19 cellular contexts compared by ENCODE assay signal in genomic region chr6:33123181-33123580, GRCh38. TPM values are rescaled to one million over a fixed set of nuclear protein-coding genes. Genes with fewer than 3 reads are reported as not detected.
DNase-seq lines count a peak whose midpoint lies in the region; ATAC-seq, FAIRE-seq and TF ChIP-seq lines count a peak whose summit lies in the region.
"Had no signal": no experiment of that assay in that cellular context is flagged by ENCODE, and none has a peak within 500 bp of the region (broad histone marks: within the 10 kb centered on the region; RNA-seq: fewer than 3 reads in every experiment).

No MANE protein-coding gene starts in this region.

- FAIRE-seq in K562 (lab: Jason Lieb, UNC), result no peak

- no peak for DNase-seq in GM23338 (ENCODE audit: low spot score)
- DNase-seq in K562 (ENCODE audit: extremely low read depth in 1 of 4, low spot score in 3 of 4), result no peak
- no peak for DNase-seq in NOMO-1 (lab: John Stamatoyannopoulos, UW; ENCODE audit: unreplicated experiment in 2 of 2)
- DNase-seq in BE2C, result no peak
- DNase-seq in iPS-NIHi11 (ENCODE audit: low spot score), result no peak
- DNase-seq: CD4-positive, alpha-beta T cell; NCI-H1417 treated with DMSO at 0.1 percent for 48 hours; NCI-H345 had no signal

- peaks cover 79% of the 10 kb centered on the region for H3K36me3 Mint-ChIP-seq in GM23338 (ENCODE audit: low read depth)

- H4K20me1 ChIP-seq in GM23338 (replicated peaks; ENCODE audit: insufficient read depth) (peaks cover 11% of the 10 kb centered on the region), K562 (replicated peaks; ENCODE audit: control insufficient read depth, insufficient read depth, low read length) (no peaks in the 10 kb centered on the region)
- H4K20me1 ChIP-seq: BLaER1 treated with 17β-estradiol and CSF1 and Interleukin-3, amounts not matched to agents 10 nM and 100 nM had no signal

- TF ChIP-seq CTCF in GM23338 (conservative IDR thresholded peaks at IDR 0.05; ENCODE audit: low read depth in 2 of 2) (no peak), HEK293 (tag by site-specific recombination; IDR thresholded peaks at IDR 0.05) (no peak), K562 (IDR thresholded peaks at IDR 0.05 in 2 of 3, conservative IDR thresholded peaks at IDR 0.05 in 1 of 3; ENCODE audit: insufficient read depth in 2 of 3, low read depth in 1 of 3, low read length in 3 of 3) (no peak), BE2C (IDR thresholded peaks at IDR 0.05; ENCODE audit: low read depth, low read length) (no peak)

- peaks cover 45% of the 10 kb centered on the region for H3K4me1 Mint-ChIP-seq in GM23338

- H3K9ac ChIP-seq in K562 (ENCODE audit: insufficient read depth in 1 of 2, low read depth in 2 of 2, low read length in 2 of 2) (no peak overlapping the region), iPS-18a (ENCODE audit: low read length) (no peak overlapping the region)
- H3K9ac ChIP-seq: BLaER1 treated with 17β-estradiol and CSF1 and Interleukin-3, amounts not matched to agents 10 nM and 100 nM; GM23248 had no signal

- POLR2A ChIA-PET in HEK293 (lab: Yijun Ruan, JAX) (interaction anchor here (1.0 kb wide), 1 partner anchor 148 kb away, joined by 5 read pairs; the partner anchor contains the start of genes RPS18 and VPS52), K562 (lab: Yijun Ruan, JAX) (interaction anchor here (1.2 to 2.5 kb wide), 2 partner anchors 125 to 149 kb away, joined by 5 to 12 read pairs; partner anchors contain the start of genes RPS18 and VPS52)

- H3K27ac Mint-ChIP-seq in GM23338, result no peak overlapping the region
- H3K27ac Mint-ChIP-seq: CD4-positive, alpha-beta T cell had no signal

- H3K4me1 ChIP-seq in GM23338 (ENCODE audit: insufficient read depth), result peaks cover 44% of the 10 kb centered on the region
- no peaks in the 10 kb centered on the region for H3K4me1 ChIP-seq in HEK293 (ENCODE audit: control insufficient read depth, insufficient read depth, low read length)
- no peaks in the 10 kb centered on the region for H3K4me1 ChIP-seq in K562 (replicated peaks in 1 of 2; ENCODE audit: control insufficient read depth in 2 of 2, insufficient read depth in 2 of 2, low read length in 2 of 2)
- H3K4me1 ChIP-seq in iPS-18a (ENCODE audit: control insufficient read depth, low read depth, low read length), result peaks cover 41% of the 10 kb centered on the region
- H3K4me1 ChIP-seq in BE2C, result no peaks in the 10 kb centered on the region
- H3K4me1 ChIP-seq: SJCRH30 had no signal

- peaks cover 85% of the 10 kb centered on the region for H3K79me2 ChIP-seq in GM23338 (replicated peaks; ENCODE audit: insufficient read depth)
- H3K79me2 ChIP-seq in K562 (ENCODE audit: control insufficient read depth, insufficient read depth, low read length), result no peaks in the 10 kb centered on the region

- TF ChIP-seq EP300 in K562 (IDR thresholded peaks at IDR 0.05; ENCODE audit: low read length), result no peak

- no peaks in the 10 kb centered on the region for H3K9me1 ChIP-seq in K562 (ENCODE audit: control insufficient read depth, insufficient read depth, low read length)

- H3K4me3 Mint-ChIP-seq in GM23338, result peak overlapping the region; percentile 0; the same call in 1 of the 3 replicates
- H3K4me3 Mint-ChIP-seq: CD4-positive, alpha-beta T cell had no signal

- H3K4me3 ChIP-seq in GM23338 (no peak overlapping the region), HEK293 (ENCODE audit: low read depth, low read length) (no peak overlapping the region), K562 (no peak overlapping the region), iPS-18a (ENCODE audit: low read length) (peak overlapping the region; percentile 41), BE2C (ENCODE audit: low read depth, low read length) (no peak overlapping the region)
- H3K4me3 ChIP-seq: BLaER1 treated with 17β-estradiol and CSF1 and Interleukin-3, amounts not matched to agents 10 nM and 100 nM; GM23248; HAP-1; MG63; SJCRH30 had no signal

- BruUV-seq in K562 (replicated peaks; lab: Mats Ljungman, UMichigan), result no TSS peak

- H3K4me2 ChIP-seq in GM23338, result no peak overlapping the region
- H3K4me2 ChIP-seq in K562 (ENCODE audit: insufficient read depth, low read length), result no peak overlapping the region; the same call in 1 of the 2 replicates
- H3K4me2 ChIP-seq: BLaER1 treated with 17β-estradiol and CSF1 and Interleukin-3, amounts not matched to agents 10 nM and 100 nM had no signal

- H3K27me3 ChIP-seq in GM23338 (ENCODE audit: insufficient read depth) (no peaks in the 10 kb centered on the region), K562 (ENCODE audit: control insufficient read depth in 2 of 2, insufficient read depth in 2 of 2, low read length in 2 of 2) (peaks cover 5 to 17% of the 10 kb centered on the region in 2 experiments; a peak in 4 of 5 replicates), iPS-18a (ENCODE audit: control insufficient read depth, insufficient read depth, low read length) (no peaks in the 10 kb centered on the region), BE2C (peaks cover 26% of the 10 kb centered on the region)

- 4% methylated on average over 6 of the region's 6 CpGs for WGBS in K562 (ENCODE audit: insufficient coverage, low coverage, missing lambda C conversion rate)

- H3K27ac ChIP-seq in GM23338 (ENCODE audit: low read depth) (peak overlapping the region; percentile 55; the same call in 1 of the 2 replicates), HEK293 (ENCODE audit: extremely low read depth, low read depth, low read length) (no peak overlapping the region), K562 (ENCODE audit: extremely low read depth, low read depth, low read length) (no peak overlapping the region), iPS-18a (ENCODE audit: low read length) (no peak overlapping the region)
- H3K27ac ChIP-seq: BLaER1 treated with 17β-estradiol and CSF1 and Interleukin-3, amounts not matched to agents 10 nM and 100 nM; GM23248; SJCRH30 had no signal

- no peaks in the 10 kb centered on the region for H3K9me2 ChIP-seq in GM23338 (ENCODE audit: insufficient read depth)

- H2AFZ ChIP-seq in GM23338 (no peak overlapping the region), K562 (ENCODE audit: low read depth, low read length) (peak overlapping the region; percentile 53; the same call in 1 of the 2 replicates)
- H2AFZ ChIP-seq: GM23248 had no signal

- CTCF ChIA-PET in HEK293 (lab: Yijun Ruan, JAX) (interaction anchor here (0.5 to 9.8 kb wide), 21 partner anchors 8 to 1370 kb away, joined by 3 to 176 read pairs (median 4); no protein-coding TSS in a partner anchor), K562 (lab: Yijun Ruan, JAX; ENCODE audit: low intra/inter-chr PET ratio) (interaction anchor here (0.5 to 3.3 kb wide), 11 partner anchors 19 to 456 kb away, joined by 3 to 26 read pairs (median 4); partner anchors contain the start of genes B3GALT4 and WDR46)

- H3K9me3 Mint-ChIP-seq in GM23338, result peaks cover 47% of the 10 kb centered on the region

- TF ChIP-seq RAD21 in K562 (CRISPR knock-in tag; conservative IDR thresholded peaks at IDR 0.05 in 1 of 2, IDR thresholded peaks at IDR 0.05 in 1 of 2), result no peak

- no peak for TF ChIP-seq POLR2A in K562 (conservative IDR thresholded peaks at IDR 0.05)

- 0 out of 2 replicates have a peak, but pooled peaks cover 8% of the 10 kb centered on the region for H3F3A ChIP-seq in GM23338 (replicated peaks; ENCODE audit: low read depth)

- peaks cover 18% of the 10 kb centered on the region; the same call in 1 of the 2 replicates for H3K36me3 ChIP-seq in GM23338 (ENCODE audit: insufficient read depth)
- no peaks in the 10 kb centered on the region for H3K36me3 ChIP-seq in HEK293 (ENCODE audit: control insufficient read depth in 2 of 2, insufficient read depth in 1 of 2, low read length in 2 of 2)
- H3K36me3 ChIP-seq in K562 (ENCODE audit: control insufficient read depth, insufficient read depth, low read length), result no peaks in the 10 kb centered on the region
- peaks cover 2% of the 10 kb centered on the region for H3K36me3 ChIP-seq in iPS-18a (ENCODE audit: control insufficient read depth, low read depth, low read length)
- H3K36me3 ChIP-seq in BE2C, result no peaks in the 10 kb centered on the region
- H3K36me3 ChIP-seq: HAP-1, MG63, SJCRH30 had no signal

- no peak for ATAC-seq in GM23338
- ATAC-seq in K562, result no peak
- no peak for ATAC-seq in HG03469 (IDR thresholded peaks at IDR 0.05; ENCODE audit: unreplicated experiment)

- H3K27me3 Mint-ChIP-seq in GM23338 (ENCODE audit: insufficient read depth, low read depth, poor library complexity), result peaks cover 18% of the 10 kb centered on the region

- intact Hi-C loops in K562 (cut with micrococcal nuclease), result loop anchor here (1.0 to 10.0 kb wide), 4 partner anchors 25 to 302 kb away; partner anchors contain the start of gene SYNGAP1

- no peaks in the 10 kb centered on the region for H3K9me3 ChIP-seq in HEK293 (ENCODE audit: control insufficient read depth, insufficient read depth, low read depth, low read length)
- H3K9me3 ChIP-seq in K562 (replicated peaks; ENCODE audit: control insufficient read depth, insufficient read depth, low read depth, low read length), result 0 out of 2 replicates have a peak, but pooled peaks cover 5% of the 10 kb centered on the region
- H3K9me3 ChIP-seq in iPS-18a (ENCODE audit: control insufficient read depth, low read depth, low read length), result no peaks in the 10 kb centered on the region
- no peaks in the 10 kb centered on the region for H3K9me3 ChIP-seq in BE2C

- in situ Hi-C loops in K562 (cut with MboI), result no loop called here

RNA-seq across cellular contexts. Expression of gene HLA-DPB1, which starts 47.4 kb away (rescaled TPM):
- total RNA-seq in GM23338 (2014; rRNA removed; shearing (Covaris generic)), result 32.1 and 37.6 TPM in 2 replicates
- polyA plus RNA-seq in GM23338 (2016; fragmentation: Nextera tagmentation; extraction: Ambion mirVana) (19.8 and 22.0 TPM in 2 replicates), K562 (2011; rRNA removed) (0.15 and 0.71 TPM in 2 replicates), K562 (2014; fragmentation: Illumina TruSeq; extraction: Trizol) (0.80 and 1.2 TPM in 2 replicates), K562 (2014; fragmentation: Nextera tagmentation; extraction: Ambion mirVana) (under 1 TPM; 0.07 to 0.18 TPM), K562 (2014; rRNA removed) (0.41 and 1.8 TPM in 2 replicates)
- total RNA-seq in K562 (2011; cell fraction: chromatin; rRNA removed; ENCODE audit: low replicate concordance), result not detected in 2 replicates
- not detected in 2 replicates for total RNA-seq in K562 (2011; cell fraction: nucleolus; rRNA removed)
- 0.76 TPM in 1 of 2 replicates, not detected in the other for total RNA-seq in K562 (2011; cell fraction: nucleoplasm; rRNA removed)
- total RNA-seq in K562 (2014; rRNA removed) (0.68 and 3.0 TPM in 2 replicates), K562 (2014; rRNA removed; fragmentation: Illumina TruSeq; extraction: Trizol) (0.35 and 0.51 TPM in 2 replicates), K562 (2015; rRNA removed; fragmentation: Illumina TruSeq; extraction: Trizol) (0.51 and 0.98 TPM in 2 replicates), K562 (2021) (0.66 and 1.1 TPM in 2 replicates)
- polyA plus RNA-seq in K562 (2011; cell fraction: cytosol; rRNA removed), result 0.22 and 0.86 TPM in 2 replicates
- 0.33 TPM in 1 of 2 replicates, not detected in the other for polyA plus RNA-seq in K562 (2011; cell fraction: nucleus; rRNA removed)
- 1.5 and 2.2 TPM in 2 replicates for polyA plus RNA-seq in K562 (2012)
- polyA minus RNA-seq in K562 (2011; rRNA and poly(A)+ RNA removed), result 0.63 TPM in 1 of 2 replicates, not detected in the other
- polyA minus RNA-seq in K562 (2011; cell fraction: cytosol; rRNA and poly(A)+ RNA removed), result not detected in 2 replicates
- not detected in 2 replicates for polyA minus RNA-seq in K562 (2011; cell fraction: nucleus; rRNA and poly(A)+ RNA removed)
- 1.5 TPM for polyA plus RNA-seq in BE2C (2012; ENCODE audit: insufficient read depth, insufficient read length, low read depth)
- total RNA-seq: G401, HT-29, PC-3, SJCRH30 had no signal

RNA-seq across cellular contexts. Expression of gene HLA-DPA1, which starts 49.7 kb away (rescaled TPM):
- total RNA-seq in GM23338 (2014; rRNA removed; shearing (Covaris generic)), result 6.6 and 6.9 TPM in 2 replicates
- polyA plus RNA-seq in GM23338 (2016; fragmentation: Nextera tagmentation; extraction: Ambion mirVana) (3.9 and 4.1 TPM in 2 replicates), K562 (2011; rRNA removed) (0.05 and 0.74 TPM in 2 replicates), K562 (2014; fragmentation: Illumina TruSeq; extraction: Trizol) (0.56 and 1.8 TPM in 2 replicates), K562 (2014; fragmentation: Nextera tagmentation; extraction: Ambion mirVana) (under 1 TPM; 0.46 to 0.49 TPM), K562 (2014; rRNA removed) (0.45 and 0.93 TPM in 2 replicates)
- total RNA-seq in K562 (2011; cell fraction: chromatin; rRNA removed; ENCODE audit: low replicate concordance), result not detected in 2 replicates
- total RNA-seq in K562 (2011; cell fraction: nucleolus; rRNA removed), result not detected in 2 replicates
- not detected in 2 replicates for total RNA-seq in K562 (2011; cell fraction: nucleoplasm; rRNA removed)
- total RNA-seq in K562 (2014; rRNA removed) (0.23 TPM in 1 of 2 replicates, not detected in the other), K562 (2014; rRNA removed; fragmentation: Illumina TruSeq; extraction: Trizol) (0.55 TPM in 1 of 2 replicates, not detected in the other), K562 (2015; rRNA removed; fragmentation: Illumina TruSeq; extraction: Trizol) (0.30 and 0.51 TPM in 2 replicates), K562 (2021) (0.60 and 1.2 TPM in 2 replicates)
- 0.55 and 0.88 TPM in 2 replicates for polyA plus RNA-seq in K562 (2011; cell fraction: cytosol; rRNA removed)
- 0.64 TPM in 1 of 2 replicates, not detected in the other for polyA plus RNA-seq in K562 (2011; cell fraction: nucleus; rRNA removed)
- polyA plus RNA-seq in K562 (2012), result 0.75 and 0.79 TPM in 2 replicates
- 0.21 TPM in 1 of 2 replicates, not detected in the other for polyA minus RNA-seq in K562 (2011; rRNA and poly(A)+ RNA removed)
- not detected in 2 replicates for polyA minus RNA-seq in K562 (2011; cell fraction: cytosol; rRNA and poly(A)+ RNA removed)
- under 0.01 TPM in 1 of 2 replicates, not detected in the other for polyA minus RNA-seq in K562 (2011; cell fraction: nucleus; rRNA and poly(A)+ RNA removed)
- polyA plus RNA-seq in BE2C (2012; ENCODE audit: insufficient read depth, insufficient read length, low read depth), result not detected
- total RNA-seq: G401, HT-29, PC-3, SJCRH30 had no signal
